In genomic region chr10:121324678-121325213, GRCh38 we compare ENCODE assay signal across 19 cellular contexts.
DNase-seq lines count a peak whose midpoint lies in the region; ATAC-seq, FAIRE-seq and TF ChIP-seq lines count a peak whose summit lies in the region.
"Had no signal": no experiment of that assay in that cellular context is flagged by ENCODE, and none has a peak within 500 bp of the region (broad histone marks: within the 10 kb centered on the region; RNA-seq: fewer than 3 reads in every experiment).

No MANE protein-coding gene starts in this region.

- H3K9ac ChIP-seq in colonic mucosa (ENCODE audit: low read depth in 2 of 2, low read length in 2 of 2) = no peak overlapping the region
- H3K9ac ChIP-seq in liver (ENCODE audit: low read depth in 1 of 2, low read length in 2 of 2) = no peak overlapping the region

- H3K4me1 ChIP-seq in A549 (peaks cover 18% of the 10 kb centered on the region), colonic mucosa (no peaks in the 10 kb centered on the region), liver (ENCODE audit: control insufficient read depth in 4 of 4, insufficient read depth in 4 of 4, low read length in 3 of 4) (peaks cover 0 to 7% (median 5%) of the 10 kb centered on the region in 4 donors)
- H3K4me1 ChIP-seq: adrenal gland had no signal

- peak overlapping the region in 1 of 2 experiments; percentile 42; a peak in 1 of 6 replicates for H3K27ac ChIP-seq in A549
- H3K27ac ChIP-seq in colonic mucosa = peak overlapping the region; percentile 2
- no peak overlapping the region for H3K27ac ChIP-seq in liver (ENCODE audit: low read depth in 1 of 2, low read length in 2 of 2)
- H3K27ac ChIP-seq: adrenal gland, SK-N-MC had no signal

- no peaks in the 10 kb centered on the region for H3K9me3 ChIP-seq in A549
- no peaks in the 10 kb centered on the region for H3K9me3 ChIP-seq in colonic mucosa
- H3K9me3 ChIP-seq in liver (ENCODE audit: control insufficient read depth in 4 of 4, low read length in 3 of 4) = no peaks in the 10 kb centered on the region
- H3K9me3 ChIP-seq in T-helper 17 cell (ENCODE audit: control insufficient read depth, low read length, poor library complexity, severe bottlenecking) = no peaks in the 10 kb centered on the region
- H3K9me3 ChIP-seq: adrenal gland had no signal

- TF ChIP-seq POLR2A in A549 (IDR thresholded peaks at IDR 0.05; ENCODE audit: low read length) = no peak

- no peaks in the 10 kb centered on the region for H3K36me3 Mint-ChIP-seq in T-helper 17 cell (ENCODE audit: low read depth)
- H3K36me3 Mint-ChIP-seq: natural killer cell treated with Interleukin-12 subunit alpha and Interleukin-12 subunit beta and Interleukin-15 and Interleukin-18, amount 100 ng/mL, for 72 hours had no signal

- H3K36me3 ChIP-seq in colonic mucosa (no peaks in the 10 kb centered on the region), liver (ENCODE audit: control insufficient read depth in 4 of 4, insufficient read depth in 3 of 4, low read depth in 1 of 4, low read length in 3 of 4) (no peaks in the 10 kb centered on the region)
- H3K36me3 ChIP-seq: adrenal gland had no signal

- TF ChIP-seq RAD21 in A549 (conservative IDR thresholded peaks at IDR 0.05 in 1 of 2, IDR thresholded peaks at IDR 0.05 in 1 of 2) = no peak
- TF ChIP-seq RAD21 in liver (IDR thresholded peaks at IDR 0.05) = no peak

- H3K27ac Mint-ChIP-seq in T-helper 17 cell = no peak overlapping the region
- H3K27ac Mint-ChIP-seq: activated CD8-positive, alpha-beta T cell treated with anti-CD3 and anti-CD28 coated beads for 36 hours; activated T-helper 17 cell treated with anti-CD3 and anti-CD28 coated beads, Interleukin-2, amount 50 U/mL, for 72 hours; natural killer cell treated with Interleukin-12 subunit alpha and Interleukin-12 subunit beta and Interleukin-15 and Interleukin-18, amount 100 ng/mL, for 72 hours had no signal

- POLR2A ChIA-PET in A549 (lab: Yijun Ruan, JAX) = no interaction called here

- CTCF ChIA-PET in A549 (lab: Yijun Ruan, JAX) = interaction anchor here (0.7 kb wide), 2 partner anchors 28 to 61 kb away, joined by 3 read pairs; no protein-coding TSS in a partner anchor

- H3K4me3 ChIP-seq in A549 (no peak overlapping the region), colonic mucosa (no peak overlapping the region), liver (ENCODE audit: low read depth in 1 of 3, low read length in 3 of 3) (no peak overlapping the region)
- H3K4me3 ChIP-seq: adrenal gland, SK-N-MC had no signal

- peak overlapping the region; percentile 49 for H3K4me2 ChIP-seq in A549

- peak; percentile 23 to 36 for DNase-seq in A549 (ENCODE audit: low read depth in 1 of 2, low spot score in 1 of 2)
- DNase-seq in HuH-7 (ENCODE audit: low spot score) = peak; percentile 15
- DNase-seq in colonic mucosa = no peak
- DNase-seq in HPDE6-E6E7 (ENCODE audit: extremely low spot score) = no peak
- DNase-seq in T-helper 17 cell = no peak
- DNase-seq in NCI-H187 (lab: John Stamatoyannopoulos, UW) = no peak
- DNase-seq in activated T-cell treated with anti-CD3 and anti-CD28 coated beads, Interleukin-2, amount 50 U/mL, for 1 hour = no peak
- DNase-seq: activated CD8-positive, alpha-beta T cell treated with anti-CD3 and anti-CD28 coated beads for 36 hours; adrenal gland; erythroblast; head of caudate nucleus; NCI-H2171; stimulated activated CD4-positive, alpha-beta T cell treated with anti-CD3 and anti-CD28 coated beads, Interleukin-2, amount 100 ng/mL, for 24 hours had no signal

- WGBS in A549 (ENCODE audit: missing lambda C conversion rate) = 34% methylated on average over 7 of the region's 7 CpGs
- WGBS in liver = 84% methylated on average over 7 of the region's 7 CpGs

- no peak for TF ChIP-seq CTCF in A549 (IDR thresholded peaks at IDR 0.05)
- no peak for TF ChIP-seq CTCF in colonic mucosa (IDR thresholded peaks at IDR 0.05)
- TF ChIP-seq CTCF in liver (IDR thresholded peaks at IDR 0.05; ENCODE audit: low read depth, low read length, missing input control) = no peak

- intact Hi-C loops in colonic mucosa (cut with DNase I) = no loop called here

- ATAC-seq in A549 (peak; percentile 58 to 77; a peak in 4 of 6 replicates), T-helper 17 cell (no peak)
- ATAC-seq: activated CD8-positive, alpha-beta T cell treated with anti-CD3 and anti-CD28 coated beads for 36 hours; activated T-helper 17 cell treated with anti-CD3 and anti-CD28 coated beads, Interleukin-2, amount 50 U/mL, for 72 hours; left lobe of liver; natural killer cell treated with Interleukin-12 subunit alpha and Interleukin-12 subunit beta and Interleukin-15 and Interleukin-18, amount 100 ng/mL, for 72 hours had no signal

- no peak for FAIRE-seq in A549 (lab: Jason Lieb, UNC)
- FAIRE-seq: colon had no signal

- H3K4me3 Mint-ChIP-seq in T-helper 17 cell = no peak overlapping the region
- H3K4me3 Mint-ChIP-seq: activated CD8-positive, alpha-beta T cell treated with anti-CD3 and anti-CD28 coated beads for 36 hours; activated T-helper 17 cell treated with anti-CD3 and anti-CD28 coated beads, Interleukin-2, amount 50 U/mL, for 72 hours; natural killer cell treated with Interleukin-12 subunit alpha and Interleukin-12 subunit beta and Interleukin-15 and Interleukin-18, amount 100 ng/mL, for 72 hours had no signal

- H3K27me3 Mint-ChIP-seq in T-helper 17 cell = peaks cover 7% of the 10 kb centered on the region
- H3K27me3 Mint-ChIP-seq: activated CD8-positive, alpha-beta T cell treated with anti-CD3 and anti-CD28 coated beads for 36 hours had no signal

- no peaks in the 10 kb centered on the region for H3K4me1 Mint-ChIP-seq in T-helper 17 cell
- H3K4me1 Mint-ChIP-seq: activated T-helper 17 cell treated with anti-CD3 and anti-CD28 coated beads, Interleukin-2, amount 50 U/mL, for 72 hours had no signal

- H3K27me3 ChIP-seq in colonic mucosa = no peaks in the 10 kb centered on the region
- no peaks in the 10 kb centered on the region for H3K27me3 ChIP-seq in liver (ENCODE audit: control insufficient read depth in 4 of 4, insufficient read depth in 4 of 4, low read length in 3 of 4)
- H3K27me3 ChIP-seq: adrenal gland had no signal

- no peak for TF ChIP-seq EP300 in A549 (IDR thresholded peaks at IDR 0.05)

TF ChIP-seq in A549, 52 proteins besides CTCF, POLR2A, EP300 and RAD21 (continues in another document):
- no peak for TF ChIP-seq NPAS2 (CRISPR knock-in tag; IDR thresholded peaks at IDR 0.05; ENCODE audit: borderline replicate concordance)
- no peak for TF ChIP-seq FOSL2 (IDR thresholded peaks at IDR 0.05)
- TF ChIP-seq FOSL2 (CRISPR knock-in tag; IDR thresholded peaks at IDR 0.05) = peak; percentile 16; the same call in 1 of the 2 replicates
- no peak for TF ChIP-seq MAX (IDR thresholded peaks at IDR 0.05)
- TF ChIP-seq EHF (CRISPR knock-in tag; IDR thresholded peaks at IDR 0.05) = no peak
- TF ChIP-seq RFX5 (IDR thresholded peaks at IDR 0.05) = no peak

TF ChIP-seq in liver, 16 proteins besides CTCF, POLR2A, EP300 and RAD21:
- TF ChIP-seq REST (IDR thresholded peaks at IDR 0.05) (no peak), SP1 (IDR thresholded peaks at IDR 0.05) (no peak), HNF4A (conservative IDR thresholded peaks at IDR 0.05) (no peak), TAF1 (conservative IDR thresholded peaks at IDR 0.05) (no peak), ZBTB33 (IDR thresholded peaks at IDR 0.05) (no peak), JUND (IDR thresholded peaks at IDR 0.05) (peak in 1 of 2 donors; percentile 66), RXRA (IDR thresholded peaks at IDR 0.05) (no peak), FOXA2 (IDR thresholded peaks at IDR 0.05) (peak; percentile 26), ATF3 (IDR thresholded peaks at IDR 0.05) (no peak), NR2F2 (IDR thresholded peaks at IDR 0.05) (no peak)

Comparison
In these comparisons a context has a peak if more than half of its experiments do, and no peak if none do; other contexts are left out.
1. DNase-seq: peak in A549 (2 of 2) and HuH-7 (single experiment); none in colonic mucosa (single experiment), HPDE6-E6E7 (single experiment), T-helper 17 cell (0 of 3), NCI-H187 (0 of 2) and activated T-cell treated with anti-CD3 and anti-CD28 coated beads, Interleukin-2, amount 50 U/mL, for 1 hour (single experiment).